Comparison of ENCODE assay signal across 28 cellular contexts in the genomic region with DNA sequence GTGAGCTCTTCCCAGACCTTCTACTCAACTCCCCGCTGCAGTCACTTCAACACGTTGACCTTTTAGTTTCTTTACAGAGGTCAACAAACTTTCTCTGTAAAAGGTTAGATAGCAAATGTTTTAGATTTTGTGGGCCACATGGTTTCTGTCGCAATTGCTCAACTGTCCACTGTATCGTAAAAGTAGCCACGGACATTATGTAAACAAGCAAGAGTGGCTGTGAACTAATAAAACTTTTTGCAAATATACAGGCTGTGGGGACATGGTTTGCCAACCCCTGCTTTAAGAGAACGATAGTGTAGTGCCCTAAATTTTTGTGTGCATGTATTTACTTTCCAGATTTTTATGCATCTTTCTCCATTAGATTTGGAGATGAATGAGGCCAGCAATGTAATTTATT.
"Had no signal": no experiment of that assay in that cellular context is flagged by ENCODE, and none has a peak within 500 bp of the region (broad histone marks: within the 10 kb centered on the region; RNA-seq: fewer than 3 reads in every experiment).

No MANE protein-coding gene starts in this region.

- H3K4me3 ChIP-seq: esophagus squamous epithelium, gastrocnemius medialis, left ventricle myocardium inferior, lower lobe of right lung, ovary, right lobe of liver, suprapubic skin, transverse colon, upper lobe of right lung, uterus had no signal

- H3K9me3 ChIP-seq: esophagus squamous epithelium, gastrocnemius medialis, lower lobe of right lung, right lobe of liver, suprapubic skin, transverse colon, upper lobe of right lung, uterus had no signal

- FAIRE-seq: colon, endothelial cell of umbilical vein, kidney, small intestine had no signal

- H3K27ac ChIP-seq: esophagus squamous epithelium, gastrocnemius medialis, left ventricle myocardium inferior, lower lobe of right lung, ovary, right lobe of liver, suprapubic skin, transverse colon, upper lobe of right lung, uterus had no signal

- H3K36me3 ChIP-seq: esophagus squamous epithelium, gastrocnemius medialis, left ventricle myocardium inferior, lower lobe of right lung, ovary, right lobe of liver, suprapubic skin, transverse colon, upper lobe of right lung, uterus had no signal

- H3K27me3 ChIP-seq: esophagus squamous epithelium, gastrocnemius medialis, ovary, right lobe of liver, suprapubic skin, transverse colon, upper lobe of right lung, uterus had no signal

- DNase-seq: effector CD8-positive, alpha-beta T cell; endodermal cell; erythroblast; esophagus squamous epithelium; gastrocnemius medialis; head of caudate nucleus; kidney; left ventricle myocardium inferior; lower lobe of right lung; occipital lobe; ovary; posterior cingulate gyrus; retina; right lobe of liver; small intestine; stimulated activated CD4-positive, alpha-beta T cell treated with anti-CD3 and anti-CD28 coated beads, Interleukin-12 subunit alpha, Interleukin-12 subunit beta, amount 100 ng/mL, for 4 hours; stimulated activated CD4-positive, alpha-beta T cell treated with anti-CD3 and anti-CD28 coated beads, Interleukin-1b, Interleukin-23, amount 100 ng/mL, for 48 hours; stimulated activated CD4-positive, alpha-beta T cell treated with anti-CD3 and anti-CD28 coated beads, Interleukin-4, amount 100 ng/mL, for 1 hour; stimulated activated CD8-positive, alpha-beta memory T cell treated with anti-CD3 and anti-CD28 coated beads, Interleukin-4, amount 100 ng/mL, for 48 hours; stimulated activated naive CD4-positive, alpha-beta T cell; stimulated activated naive CD8-positive, alpha-beta T cell treated with anti-CD3 and anti-CD28 coated beads, Interleukin-15, amount 100 ng/mL, for 72 hours; transverse colon; upper lobe of right lung; uterus had no signal

- ATAC-seq: gastrocnemius medialis; lower lobe of right lung; naive thymus-derived CD8-positive, alpha-beta T cell; stimulated activated naive CD8-positive, alpha-beta T cell treated with anti-CD3 and anti-CD28 coated beads, Interleukin-15, amount 100 ng/mL, for 72 hours; upper lobe of right lung had no signal

- H3K4me1 ChIP-seq: esophagus squamous epithelium, gastrocnemius medialis, left ventricle myocardium inferior, lower lobe of right lung, right lobe of liver, suprapubic skin, transverse colon, upper lobe of right lung, uterus had no signal
